ENCODE assay signal across 1 cellular context in genomic region chr10:69344591-69345244, GRCh38.
TF ChIP-seq lines count a peak whose summit lies in the region.

No MANE protein-coding gene starts in this region.

TF ChIP-seq in GM12878, 131 proteins besides CTCF, POLR2A, EP300 and RAD21 (continued from another document):
- TF ChIP-seq E4F1 (IDR thresholded peaks at IDR 0.05; ENCODE audit: borderline replicate concordance, partially characterized antibody) (no peak), SMAD5 (IDR thresholded peaks at IDR 0.05; ENCODE audit: low read depth) (no peak), MAX (IDR thresholded peaks at IDR 0.05; ENCODE audit: low read depth, low read length) (no peak), YBX1 (IDR thresholded peaks at IDR 0.05) (no peak), NR2C1 (IDR thresholded peaks at IDR 0.05) (no peak), ZNF217 (IDR thresholded peaks at IDR 0.05) (no peak), SMC3 (IDR thresholded peaks at IDR 0.05; ENCODE audit: borderline replicate concordance, low read length) (no peak), HSF1 (IDR thresholded peaks at IDR 0.05; ENCODE audit: low read depth, low read length) (no peak), ZBTB4 (CRISPR knock-in tag; IDR thresholded peaks at IDR 0.05) (no peak), SP1 (IDR thresholded peaks at IDR 0.05; ENCODE audit: low read depth, low read length) (no peak), RBBP5 (conservative IDR thresholded peaks at IDR 0.05) (no peak), KLF5 (IDR thresholded peaks at IDR 0.05; ENCODE audit: partially characterized antibody) (no peak), EED (IDR thresholded peaks at IDR 0.05; ENCODE audit: low read depth) (0 out of 2 replicates have a peak, but pooled peaks have one; percentile 34), CBX5 (IDR thresholded peaks at IDR 0.05; ENCODE audit: low read depth) (no peak)
